In the genomic region with DNA sequence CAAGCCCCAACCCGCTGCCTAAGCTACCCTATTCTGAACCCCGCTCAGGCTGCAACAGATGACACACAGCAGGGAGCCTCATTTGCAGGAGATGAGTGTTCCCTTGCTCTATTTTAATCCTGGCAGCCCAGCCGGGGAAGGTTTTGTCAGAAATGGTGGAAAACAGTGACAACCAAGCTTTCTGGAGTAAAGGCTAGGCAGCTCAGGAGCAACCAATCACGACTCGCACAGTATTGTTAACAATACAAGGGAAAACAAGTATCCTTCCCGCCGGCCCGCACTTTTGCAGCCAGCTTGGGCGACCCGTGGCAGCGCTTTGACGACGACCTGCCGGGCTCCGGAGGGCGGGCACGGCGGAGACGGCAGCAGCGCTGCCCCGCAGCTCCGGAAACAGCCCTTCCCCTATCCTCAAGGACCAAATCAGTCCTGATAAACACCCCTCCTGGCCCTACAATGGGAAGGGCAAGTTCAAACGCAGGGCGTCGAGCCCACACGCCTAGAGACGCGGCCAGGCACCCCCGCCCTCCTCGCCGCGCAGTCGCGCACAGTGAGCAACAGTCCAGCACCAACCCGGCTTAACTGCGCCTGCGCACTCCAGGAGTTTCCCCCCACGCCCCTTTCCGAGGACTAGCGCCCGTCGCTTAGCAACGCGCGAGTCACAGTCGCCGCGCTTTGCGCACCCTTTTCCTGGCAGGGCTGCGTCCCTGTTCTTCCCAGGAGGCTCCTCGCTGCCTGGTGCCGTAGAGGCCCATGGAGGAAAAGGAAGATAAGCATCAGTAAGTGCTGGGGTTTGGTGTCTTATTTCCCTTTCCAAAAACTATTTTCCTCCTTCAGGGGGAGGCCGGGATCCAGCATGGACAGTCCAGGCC, we compare ENCODE assay signal across 8 cellular contexts.
DNase-seq lines count a peak whose midpoint lies in the region; ATAC-seq, FAIRE-seq and TF ChIP-seq lines count a peak whose summit lies in the region.

No MANE protein-coding gene starts in this region.

- H3K9me3 ChIP-seq in keratinocyte (ENCODE audit: control insufficient read depth, low read depth, low read length) = no peaks in the 10 kb centered on the region

- peak; percentile 97 for ATAC-seq in GM19035 (IDR thresholded peaks at IDR 0.05; ENCODE audit: unreplicated experiment)
- ATAC-seq in HG03354 (IDR thresholded peaks at IDR 0.05; ENCODE audit: poor library complexity, severe bottlenecking, unreplicated experiment) = peak; percentile 97

- H3K9me1 ChIP-seq in keratinocyte (ENCODE audit: control insufficient read depth, extremely low read depth, insufficient read depth, low read length) = no peaks in the 10 kb centered on the region

- H3K4me3 ChIP-seq in AG09309 (ENCODE audit: control insufficient read depth, low read depth, low read length) (peak overlapping the region; percentile 68), keratinocyte (ENCODE audit: control insufficient read depth in 2 of 3, extremely low read depth in 1 of 3, insufficient read depth in 2 of 3, low read depth in 1 of 3, low read length in 3 of 3) (peak overlapping the region; percentile 46 to 76 (median 74))

- H3K9ac ChIP-seq in keratinocyte (ENCODE audit: control insufficient read depth, extremely low read depth, insufficient read depth, low read length) = peak overlapping the region; percentile 77

- dilution Hi-C loops in keratinocyte (cut with MboI; ENCODE audit: extremely low pct_ligation_motif_present, low sequenced_read_pairs) = no loop called here

- H4K20me1 ChIP-seq in keratinocyte (ENCODE audit: control insufficient read depth, extremely low read depth, insufficient read depth, low read length) = no peaks in the 10 kb centered on the region

- H2AFZ ChIP-seq in keratinocyte (ENCODE audit: control insufficient read depth, low read length) = peak overlapping the region; percentile 97

- DNase-seq in AG09309 (ENCODE audit: low read depth) = peak; percentile 68
- peak; percentile 91 to 97 for DNase-seq in NCI-H446 (lab: John Stamatoyannopoulos, UW)
- peak; percentile 80 to 84 for DNase-seq in activated CD4-positive, alpha-beta T cell treated with anti-CD3 and anti-CD28 coated beads for 24 hours (ENCODE audit: low read depth in 2 of 2)
- peak; percentile 95 for DNase-seq in cerebellum (ENCODE audit: low spot score)
- DNase-seq in keratinocyte (ENCODE audit: low read depth, low spot score) = peak; percentile 66
- peak; percentile 83 for DNase-seq in stimulated activated CD4-positive, alpha-beta T cell treated with anti-CD3 and anti-CD28 coated beads, Interleukin-12 subunit alpha, Interleukin-12 subunit beta, amount 100 ng/mL, for 4 hours

- FAIRE-seq in keratinocyte (lab: Jason Lieb, UNC) = peak; percentile 76

- TF ChIP-seq CTCF in AG09309 (IDR thresholded peaks at IDR 0.05; ENCODE audit: control insufficient read depth, insufficient read depth, low read depth, low read length, missing control alignments) (no peak), keratinocyte (optimal IDR thresholded peaks at IDR 0.05 in 1 of 3, IDR thresholded peaks at IDR 0.05 in 1 of 3, conservative IDR thresholded peaks at IDR 0.05 in 1 of 3; ENCODE audit: extremely low read depth in 1 of 3, insufficient read depth in 2 of 3, low read length in 3 of 3) (no peak)

- H3K4me2 ChIP-seq in keratinocyte (ENCODE audit: control insufficient read depth, extremely low read depth, insufficient read depth, low read depth, low read length) = peak overlapping the region; percentile 95

- no peaks in the 10 kb centered on the region for H3K27me3 ChIP-seq in keratinocyte (ENCODE audit: control insufficient read depth, extremely low read depth, insufficient read depth, low read length)

- peaks cover 19% of the 10 kb centered on the region for H3K4me1 ChIP-seq in keratinocyte (ENCODE audit: control insufficient read depth, extremely low read depth, insufficient read depth, low read length)

- H3K36me3 ChIP-seq in keratinocyte (ENCODE audit: control insufficient read depth in 2 of 2, extremely low read depth in 1 of 2, insufficient read depth in 2 of 2, low read length in 2 of 2) = no peaks in the 10 kb centered on the region

- peak overlapping the region; percentile 61 for H3K27ac ChIP-seq in keratinocyte (ENCODE audit: control insufficient read depth, insufficient read depth, low read length)

- H3K79me2 ChIP-seq in keratinocyte (ENCODE audit: control insufficient read depth, insufficient read depth, low read length) = no peaks in the 10 kb centered on the region

Comparison
In these comparisons a context has a peak if more than half of its experiments do, and no peak if none do; other contexts are left out.
1. Peak in every context shown above with its lines: DNase-seq, ATAC-seq, H3K4me3 ChIP-seq and H3K27ac ChIP-seq.